In genomic region chr16:30369938-30370443, GRCh38 we compare ENCODE assay signal across 9 cellular contexts. TPM values are rescaled to one million over a fixed set of nuclear protein-coding genes. Genes with fewer than 3 reads are reported as not detected.
DNase-seq lines count a peak whose midpoint lies in the region; ATAC-seq, FAIRE-seq and TF ChIP-seq lines count a peak whose summit lies in the region.
"Had no signal": no experiment of that assay in that cellular context is flagged by ENCODE, and none has a peak within 500 bp of the region (broad histone marks: within the 10 kb centered on the region; RNA-seq: fewer than 3 reads in every experiment).

No MANE protein-coding gene starts in this region.

- H3K4me1 Mint-ChIP-seq in activated CD4-positive, alpha-beta memory T cell treated with anti-CD3 and anti-CD28 coated beads, Interleukin-2, amount 10 ng/mL, durations not matched to agents 7 days and 5 days, result peaks cover 46% of the 10 kb centered on the region

- H3K4me2 ChIP-seq in keratinocyte (ENCODE audit: control insufficient read depth, extremely low read depth, insufficient read depth, low read depth, low read length), result peak overlapping the region; percentile 95

- H3K27ac ChIP-seq in keratinocyte (ENCODE audit: control insufficient read depth, insufficient read depth, low read length) (peak overlapping the region; percentile 31), thymus (ENCODE audit: low read depth) (peak overlapping the region; percentile 82)

- WGBS in thymus, result under 1% methylated on average over 73 of the region's 73 CpGs

- peaks cover 12% of the 10 kb centered on the region for H4K20me1 ChIP-seq in keratinocyte (ENCODE audit: control insufficient read depth, extremely low read depth, insufficient read depth, low read length)

- POLR2A ChIA-PET in activated CD4-positive, alpha-beta memory T cell treated with anti-CD3 and anti-CD28 coated beads, Interleukin-2, amount 10 ng/mL, durations not matched to agents 7 days and 5 days (lab: Charles Lee), result interaction anchor here (1.4 to 5.8 kb wide), 8 partner anchors 8 to 258 kb away, joined by 3 to 83 read pairs (median 10); partner anchors contain the start of genes CD2BP2 and SEPTIN1

- peak overlapping the region; percentile 90 for H3K27ac Mint-ChIP-seq in activated CD4-positive, alpha-beta memory T cell treated with anti-CD3 and anti-CD28 coated beads, Interleukin-2, amount 10 ng/mL, durations not matched to agents 7 days and 5 days

- H3K4me3 ChIP-seq in keratinocyte (ENCODE audit: control insufficient read depth in 2 of 3, extremely low read depth in 1 of 3, insufficient read depth in 2 of 3, low read depth in 1 of 3, low read length in 3 of 3) (peak overlapping the region; percentile 74 to 97 (median 82)), thymus (ENCODE audit: low read length) (peak overlapping the region; percentile 83)

- H3K27me3 ChIP-seq in keratinocyte (ENCODE audit: control insufficient read depth, extremely low read depth, insufficient read depth, low read length) (no peaks in the 10 kb centered on the region), thymus (ENCODE audit: control insufficient read depth, insufficient read depth) (no peaks in the 10 kb centered on the region)

- H3K79me2 ChIP-seq in keratinocyte (ENCODE audit: control insufficient read depth, insufficient read depth, low read length), result peaks cover 50% of the 10 kb centered on the region

- H3K27me3 Mint-ChIP-seq in activated CD4-positive, alpha-beta memory T cell treated with anti-CD3 and anti-CD28 coated beads, Interleukin-2, amount 10 ng/mL, durations not matched to agents 7 days and 5 days, result no peaks in the 10 kb centered on the region

- H3K9me1 ChIP-seq in keratinocyte (ENCODE audit: control insufficient read depth, extremely low read depth, insufficient read depth, low read length), result peaks cover 3% of the 10 kb centered on the region

- peaks cover 38% of the 10 kb centered on the region for H3K36me3 Mint-ChIP-seq in activated CD4-positive, alpha-beta memory T cell treated with anti-CD3 and anti-CD28 coated beads, Interleukin-2, amount 10 ng/mL, durations not matched to agents 7 days and 5 days (ENCODE audit: low read depth)

- DNase-seq in activated CD4-positive, alpha-beta memory T cell treated with anti-CD3 and anti-CD28 coated beads, Interleukin-2, amount 10 ng/mL, durations not matched to agents 7 days and 5 days, result no peak
- no peak for DNase-seq in keratinocyte (ENCODE audit: low read depth, low spot score)
- DNase-seq in activated effector memory CD4-positive, alpha-beta T cell treated with anti-CD3 and anti-CD28 coated beads, Interleukin-2, amount 50 U/mL, for 16 hours, result no peak
- DNase-seq in NOMO-1 treated with dmso at 0.1 percent for 144 hours (lab: John Stamatoyannopoulos, UW; ENCODE audit: unreplicated experiment), result no peak
- no peak for DNase-seq in superior temporal gyrus (ENCODE audit: extremely low spot score)

- CTCF ChIA-PET in activated CD4-positive, alpha-beta memory T cell treated with anti-CD3 and anti-CD28 coated beads, Interleukin-2, amount 10 ng/mL, durations not matched to agents 7 days and 5 days (lab: Charles Lee), result interaction anchor here (0.6 to 2.8 kb wide), 10 partner anchors 8 to 338 kb away, joined by 3 to 10 read pairs (median 4); partner anchors contain the start of genes FBRS, TBX6 and ZNF771

- H3K9me3 Mint-ChIP-seq in activated CD4-positive, alpha-beta memory T cell treated with anti-CD3 and anti-CD28 coated beads, Interleukin-2, amount 10 ng/mL, durations not matched to agents 7 days and 5 days, result no peaks in the 10 kb centered on the region

- peaks cover 25% of the 10 kb centered on the region for H3K4me1 ChIP-seq in keratinocyte (ENCODE audit: control insufficient read depth, extremely low read depth, insufficient read depth, low read length)
- H3K4me1 ChIP-seq in thymus (ENCODE audit: control insufficient read depth, insufficient read depth, low read length), result peaks cover 36% of the 10 kb centered on the region

- H3K36me3 ChIP-seq in keratinocyte (ENCODE audit: control insufficient read depth in 2 of 2, extremely low read depth in 1 of 2, insufficient read depth in 2 of 2, low read length in 2 of 2) (peaks cover 0 to 16% of the 10 kb centered on the region in 2 experiments), thymus (ENCODE audit: control insufficient read depth, insufficient read depth) (peaks cover 14% of the 10 kb centered on the region)

- no peaks in the 10 kb centered on the region for H3K9me3 ChIP-seq in keratinocyte (ENCODE audit: control insufficient read depth, low read depth, low read length)
- no peaks in the 10 kb centered on the region for H3K9me3 ChIP-seq in thymus (ENCODE audit: control insufficient read depth)

- no peak for FAIRE-seq in keratinocyte (lab: Jason Lieb, UNC)

- dilution Hi-C loops in keratinocyte (cut with MboI; ENCODE audit: extremely low pct_ligation_motif_present, low sequenced_read_pairs), result no loop called here

- peak overlapping the region; percentile 80 for H3K9ac ChIP-seq in keratinocyte (ENCODE audit: control insufficient read depth, extremely low read depth, insufficient read depth, low read length)

- H2AFZ ChIP-seq in keratinocyte (ENCODE audit: control insufficient read depth, low read length), result no peak overlapping the region

- TF ChIP-seq CTCF in GM12872 (IDR thresholded peaks at IDR 0.05; ENCODE audit: insufficient read depth, low read depth, low read length) (peak; percentile 14; the same call in 1 of the 3 replicates), keratinocyte (optimal IDR thresholded peaks at IDR 0.05 in 1 of 3, IDR thresholded peaks at IDR 0.05 in 1 of 3, conservative IDR thresholded peaks at IDR 0.05 in 1 of 3; ENCODE audit: extremely low read depth in 1 of 3, insufficient read depth in 2 of 3, low read length in 3 of 3) (no peak)

- peak; percentile 4 for ATAC-seq in HG02571 (IDR thresholded peaks at IDR 0.05; ENCODE audit: unreplicated experiment)

- peak overlapping the region; percentile 86 for H3K4me3 Mint-ChIP-seq in activated CD4-positive, alpha-beta memory T cell treated with anti-CD3 and anti-CD28 coated beads, Interleukin-2, amount 10 ng/mL, durations not matched to agents 7 days and 5 days

RNA-seq across cellular contexts. Expression of gene TBC1D10B, which starts 0.3 kb away (rescaled TPM):
- 10 to 100 TPM; 69.2 TPM for total RNA-seq in activated CD4-positive, alpha-beta memory T cell treated with anti-CD3 and anti-CD28 coated beads, Interleukin-2, amount 10 ng/mL, durations not matched to agents 7 days and 5 days
- polyA plus RNA-seq in keratinocyte, result 8.6 to 20.0 TPM (median 8.9 TPM) in 3 replicates
- polyA plus RNA-seq in keratinocyte (2011; ENCODE audit: low read depth), result 7.0 TPM
- polyA plus RNA-seq in keratinocyte (2011; cell fraction: cytosol; rRNA removed), result 11.1 and 20.1 TPM in 2 replicates
- 27.7 and 32.3 TPM in 2 replicates for polyA plus RNA-seq in keratinocyte (2011; cell fraction: nucleus; rRNA removed)
- polyA plus RNA-seq in keratinocyte (2012; ENCODE audit: low replicate concordance), result 22.4 and 30.2 TPM in 2 replicates
- 14.2 to 51.2 TPM (median 17.3 TPM) in 3 replicates for polyA minus RNA-seq in keratinocyte
- 35.9 TPM for polyA minus RNA-seq in keratinocyte (2011; cell fraction: cytosol; rRNA and poly(A)+ RNA removed)
- polyA minus RNA-seq in keratinocyte (2011; cell fraction: nucleus; rRNA and poly(A)+ RNA removed), result 17.9 and 18.5 TPM in 2 replicates
- 25.0 TPM for polyA plus RNA-seq in thymus

RNA-seq across cellular contexts. Expression of gene MYL11, which starts 4.6 kb away (rescaled TPM):
- total RNA-seq in activated CD4-positive, alpha-beta memory T cell treated with anti-CD3 and anti-CD28 coated beads, Interleukin-2, amount 10 ng/mL, durations not matched to agents 7 days and 5 days, result 1 to 10 TPM in 1 of 2 experiments, not detected in 1; 1.2 TPM
- 0.82 TPM in 1 of 3 replicates, not detected in the others for polyA plus RNA-seq in keratinocyte
- polyA plus RNA-seq in keratinocyte (2011; ENCODE audit: low read depth), result not detected
- polyA plus RNA-seq in keratinocyte (2011; cell fraction: cytosol; rRNA removed), result not detected in 2 replicates
- not detected in 2 replicates for polyA plus RNA-seq in keratinocyte (2011; cell fraction: nucleus; rRNA removed)
- 1.5 TPM in 1 of 2 replicates, not detected in the other for polyA plus RNA-seq in keratinocyte (2012; ENCODE audit: low replicate concordance)
- 1.8 TPM in 1 of 3 replicates, not detected in the others for polyA minus RNA-seq in keratinocyte
- not detected for polyA minus RNA-seq in keratinocyte (2011; cell fraction: cytosol; rRNA and poly(A)+ RNA removed)
- not detected in 2 replicates for polyA minus RNA-seq in keratinocyte (2011; cell fraction: nucleus; rRNA and poly(A)+ RNA removed)
- 12.5 TPM for polyA plus RNA-seq in thymus
- total RNA-seq: subcutaneous adipose tissue had no signal

RNA-seq across cellular contexts. Expression of gene SEPTIN1, which starts 12.4 kb away (rescaled TPM):
- 100 to 1,000 TPM; 343 to 354 TPM for total RNA-seq in activated CD4-positive, alpha-beta memory T cell treated with anti-CD3 and anti-CD28 coated beads, Interleukin-2, amount 10 ng/mL, durations not matched to agents 7 days and 5 days
- polyA plus RNA-seq in keratinocyte, result 0.04 TPM in 1 of 3 replicates, not detected in the others
- 0.27 TPM for polyA plus RNA-seq in keratinocyte (2011; ENCODE audit: low read depth)
- 0.09 TPM in 1 of 2 replicates, not detected in the other for polyA plus RNA-seq in keratinocyte (2011; cell fraction: cytosol; rRNA removed)
- 0.08 TPM in 1 of 2 replicates, not detected in the other for polyA plus RNA-seq in keratinocyte (2011; cell fraction: nucleus; rRNA removed)
- 0.37 and 0.42 TPM in 2 replicates for polyA plus RNA-seq in keratinocyte (2012; ENCODE audit: low replicate concordance)
- polyA minus RNA-seq in keratinocyte, result not detected in 3 replicates
- not detected for polyA minus RNA-seq in keratinocyte (2011; cell fraction: cytosol; rRNA and poly(A)+ RNA removed)
- polyA minus RNA-seq in keratinocyte (2011; cell fraction: nucleus; rRNA and poly(A)+ RNA removed), result not detected in 2 replicates
- 337 TPM for polyA plus RNA-seq in thymus

RNA-seq across cellular contexts. Expression of gene CD2BP2, which starts 14.9 kb away (rescaled TPM):
- 10 to 100 TPM; 75.6 to 75.9 TPM for total RNA-seq in activated CD4-positive, alpha-beta memory T cell treated with anti-CD3 and anti-CD28 coated beads, Interleukin-2, amount 10 ng/mL, durations not matched to agents 7 days and 5 days
- polyA plus RNA-seq in keratinocyte (41.2 to 49.5 TPM (median 44.4 TPM) in 3 replicates), thymus (48.0 TPM)
- polyA plus RNA-seq in keratinocyte (2011; ENCODE audit: low read depth), result 15.2 TPM
- polyA plus RNA-seq in keratinocyte (2011; cell fraction: cytosol; rRNA removed), result 22.2 and 34.3 TPM in 2 replicates
- 54.4 and 57.5 TPM in 2 replicates for polyA plus RNA-seq in keratinocyte (2011; cell fraction: nucleus; rRNA removed)
- 30.3 and 47.9 TPM in 2 replicates for polyA plus RNA-seq in keratinocyte (2012; ENCODE audit: low replicate concordance)
- 18.8 to 24.9 TPM (median 24.1 TPM) in 3 replicates for polyA minus RNA-seq in keratinocyte
- polyA minus RNA-seq in keratinocyte (2011; cell fraction: cytosol; rRNA and poly(A)+ RNA removed), result 20.0 TPM
- polyA minus RNA-seq in keratinocyte (2011; cell fraction: nucleus; rRNA and poly(A)+ RNA removed), result 14.6 and 18.5 TPM in 2 replicates

RNA-seq across cellular contexts. Expression of gene ZNF48, which starts 25.2 kb away (rescaled TPM):
- 10 to 100 TPM; 14.2 to 14.5 TPM for total RNA-seq in activated CD4-positive, alpha-beta memory T cell treated with anti-CD3 and anti-CD28 coated beads, Interleukin-2, amount 10 ng/mL, durations not matched to agents 7 days and 5 days
- 3.7 to 4.3 TPM (median 3.7 TPM) in 3 replicates for polyA plus RNA-seq in keratinocyte
- 6.7 TPM for polyA plus RNA-seq in keratinocyte (2011; ENCODE audit: low read depth)
- 2.3 and 4.2 TPM in 2 replicates for polyA plus RNA-seq in keratinocyte (2011; cell fraction: cytosol; rRNA removed)
- 4.0 and 4.5 TPM in 2 replicates for polyA plus RNA-seq in keratinocyte (2011; cell fraction: nucleus; rRNA removed)
- polyA plus RNA-seq in keratinocyte (2012; ENCODE audit: low replicate concordance), result 3.7 and 4.9 TPM in 2 replicates
- 3.8 to 6.8 TPM (median 4.4 TPM) in 3 replicates for polyA minus RNA-seq in keratinocyte
- 5.0 TPM for polyA minus RNA-seq in keratinocyte (2011; cell fraction: cytosol; rRNA and poly(A)+ RNA removed)
- 2.9 and 3.1 TPM in 2 replicates for polyA minus RNA-seq in keratinocyte (2011; cell fraction: nucleus; rRNA and poly(A)+ RNA removed)
- polyA plus RNA-seq in thymus, result 5.9 TPM

Comparison
In these comparisons a context has a peak if more than half of its experiments do, and no peak if none do; other contexts are left out.
1. RNA of gene SEPTIN1, which starts 12.4 kb away (polyA plus RNA-seq): 337 TPM in thymus (single experiment); 0.04 to 0.42 TPM in keratinocyte; every median in the first group is over 100 times any median in the second.